In genomic region chr11:415640-416041, GRCh38 we compare ENCODE assay signal across 9 cellular contexts. TPM values are rescaled to one million over a fixed set of nuclear protein-coding genes. Genes with fewer than 3 reads are reported as not detected.
DNase-seq lines count a peak whose midpoint lies in the region; ATAC-seq and TF ChIP-seq lines count a peak whose summit lies in the region.
"Had no signal": no experiment of that assay in that cellular context is flagged by ENCODE, and none has a peak within 500 bp of the region (broad histone marks: within the 10 kb centered on the region; RNA-seq: fewer than 3 reads in every experiment).

No MANE protein-coding gene starts in this region.

- no peak overlapping the region for H3K18ac ChIP-seq in IMR-90 (ENCODE audit: low read depth, low read length)

- no peak for TF ChIP-seq RAD21 in IMR-90 (IDR thresholded peaks at IDR 0.05; ENCODE audit: low read length)

- no peak overlapping the region; the same call in 1 of the 2 replicates for H3K4ac ChIP-seq in IMR-90 (ENCODE audit: low read depth, low read length)

- H2BK20ac ChIP-seq in IMR-90 (ENCODE audit: low read depth, low read length) = 0 out of 2 replicates have a peak overlapping the region, but pooled peaks have one; percentile 7

- H3K9me1 ChIP-seq in IMR-90 (ENCODE audit: insufficient read depth, low read length) = 0 out of 2 replicates have a peak, but pooled peaks cover 5% of the 10 kb centered on the region

- H2BK15ac ChIP-seq in IMR-90 (ENCODE audit: low read depth, low read length) = no peak overlapping the region; the same call in 2 of the 3 replicates

- no peaks in the 10 kb centered on the region for H3K9me3 Mint-ChIP-seq in activated CD4-positive, alpha-beta memory T cell treated with anti-CD3 and anti-CD28 coated beads, Interleukin-2, amount 10 ng/mL, durations not matched to agents 7 days and 5 days

- peak overlapping the region; percentile 55 for H2AK9ac ChIP-seq in IMR-90 (replicated peaks; ENCODE audit: low read depth, low read length, poor library complexity)

- no peak for DNase-seq in IMR-90
- no peak for DNase-seq in activated CD4-positive, alpha-beta memory T cell treated with anti-CD3 and anti-CD28 coated beads, Interleukin-2, amount 10 ng/mL, durations not matched to agents 7 days and 5 days
- DNase-seq in stimulated activated naive CD8-positive, alpha-beta T cell treated with anti-CD3 and anti-CD28 coated beads, Interleukin-15, Interleukin-2, amounts not matched to agents 100 U/mL and 50 U/mL, for 24 hours = peak; percentile 30
- DNase-seq in HAP-1 (ENCODE audit: low spot score in 2 of 2) = no peak
- DNase-seq: midbrain had no signal

- H3K9me3 ChIP-seq in IMR-90 (ENCODE audit: control insufficient read depth, insufficient read depth, low read length) = no peaks in the 10 kb centered on the region
- no peaks in the 10 kb centered on the region for H3K9me3 ChIP-seq in iPS-20b (ENCODE audit: insufficient read depth, low read depth, low read length)
- no peaks in the 10 kb centered on the region for H3K9me3 ChIP-seq in HAP-1

- peaks cover 36% of the 10 kb centered on the region for H3K27me3 ChIP-seq in IMR-90 (ENCODE audit: control insufficient read depth, insufficient read depth, low read length)
- H3K27me3 ChIP-seq in iPS-20b (ENCODE audit: insufficient read depth, low read length) = peaks cover 47% of the 10 kb centered on the region
- peaks cover 27% of the 10 kb centered on the region for H3K27me3 ChIP-seq in HAP-1 (ENCODE audit: low read depth)

- no TSS peak for BruUV-seq in IMR-90 (replicated peaks; lab: Mats Ljungman, UMichigan)

- no peaks in the 10 kb centered on the region for H3K79me1 ChIP-seq in IMR-90 (ENCODE audit: low read depth in 1 of 2, low read length in 2 of 2)

- H4K5ac ChIP-seq in IMR-90 (ENCODE audit: low read depth, low read length) = no peak overlapping the region

- no peak overlapping the region for H3K14ac ChIP-seq in IMR-90 (replicated peaks; ENCODE audit: low read depth, low read length)

- WGBS in IMR-90 (ENCODE audit: extremely low coverage in 2 of 2, insufficient read length in 1 of 2), 2 experiments = 83% methylated on average over 1 of the region's 5 CpGs; no CpG with 5 or more reads in 1 of the 2 experiments

- peak overlapping the region; percentile 48; the same call in 1 of the 2 replicates for H2BK120ac ChIP-seq in IMR-90 (ENCODE audit: low read depth, low read length)

- no peak overlapping the region for H3K9ac ChIP-seq in IMR-90 (ENCODE audit: low read depth, low read length)
- no peak overlapping the region; the same call in 1 of the 2 replicates for H3K9ac ChIP-seq in iPS-20b (ENCODE audit: low read depth, low read length)

- H3K4me3 ChIP-seq in IMR-90 (ENCODE audit: insufficient read depth, low read depth, low read length) (no peak overlapping the region), iPS-20b (ENCODE audit: low read length) (peak overlapping the region; percentile 66; the same call in 1 of the 2 replicates), HAP-1 (no peak overlapping the region)

- H3K4me2 ChIP-seq in IMR-90 (ENCODE audit: low read depth, low read length) = no peak overlapping the region

- H3K4me1 ChIP-seq in IMR-90 (ENCODE audit: control insufficient read depth, insufficient read depth, low read length) (peaks cover 14% of the 10 kb centered on the region), iPS-20b (ENCODE audit: insufficient read depth, low read length) (no peaks in the 10 kb centered on the region), HAP-1 (no peaks in the 10 kb centered on the region)

- dilution Hi-C loops in IMR-90 (cut with HindIII; ENCODE audit: low sequenced_read_pairs, unreplicated experiment) = no loop called here

- ATAC-seq in IMR-90 (ENCODE audit: low read depth) = no peak
- ATAC-seq in stimulated activated naive CD8-positive, alpha-beta T cell treated with anti-CD3 and anti-CD28 coated beads, Interleukin-15, Interleukin-2, amounts not matched to agents 100 U/mL and 50 U/mL, for 24 hours = no peak
- no peak for ATAC-seq in HG03196 (IDR thresholded peaks at IDR 0.05; ENCODE audit: unreplicated experiment)
- no peak for ATAC-seq in HG02610 (IDR thresholded peaks at IDR 0.05; ENCODE audit: unreplicated experiment)
- ATAC-seq in HG02840 (IDR thresholded peaks at IDR 0.05; ENCODE audit: low FRiP score, unreplicated experiment) = no peak

- H3K56ac ChIP-seq in IMR-90 (ENCODE audit: extremely low read depth, insufficient read depth, low read length) = no peak overlapping the region

- H3K36me3 Mint-ChIP-seq in activated CD4-positive, alpha-beta memory T cell treated with anti-CD3 and anti-CD28 coated beads, Interleukin-2, amount 10 ng/mL, durations not matched to agents 7 days and 5 days (ENCODE audit: low read depth) = peaks cover 22% of the 10 kb centered on the region

- peak overlapping the region; percentile 26 for H2AFZ ChIP-seq in IMR-90 (replicated peaks; ENCODE audit: low read length, poor library complexity)

- CTCF ChIA-PET in IMR-90 (lab: Yijun Ruan, JAX) = interaction anchor here (0.9 kb wide), 1 partner anchor 33 kb away, joined by 3 read pairs; no protein-coding TSS in a partner anchor
- CTCF ChIA-PET in activated CD4-positive, alpha-beta memory T cell treated with anti-CD3 and anti-CD28 coated beads, Interleukin-2, amount 10 ng/mL, durations not matched to agents 7 days and 5 days (lab: Charles Lee) = interaction anchor here (0.9 to 3.7 kb wide), 8 partner anchors 8 to 208 kb away, joined by 3 to 62 read pairs (median 4); partner anchors contain the start of genes BET1L, PHRF1, PTDSS2 and RIC8A

- H3K36me3 ChIP-seq in IMR-90 (ENCODE audit: control insufficient read depth, insufficient read depth, low read length) (no peaks in the 10 kb centered on the region), iPS-20b (ENCODE audit: insufficient read depth, low read depth, low read length) (no peaks in the 10 kb centered on the region), HAP-1 (replicated peaks) (no peaks in the 10 kb centered on the region)

- peak overlapping the region; percentile 60; the same call in 1 of the 2 replicates for H2AK5ac ChIP-seq in IMR-90 (ENCODE audit: low read depth, low read length)

- no peaks in the 10 kb centered on the region for H3K27me3 Mint-ChIP-seq in activated CD4-positive, alpha-beta memory T cell treated with anti-CD3 and anti-CD28 coated beads, Interleukin-2, amount 10 ng/mL, durations not matched to agents 7 days and 5 days

- POLR2A ChIA-PET in IMR-90 (lab: Charles Lee; ENCODE audit: unreplicated experiment) = no interaction called here
- POLR2A ChIA-PET in activated CD4-positive, alpha-beta memory T cell treated with anti-CD3 and anti-CD28 coated beads, Interleukin-2, amount 10 ng/mL, durations not matched to agents 7 days and 5 days (lab: Charles Lee) = interaction anchor here (0.7 to 6.7 kb wide), 16 partner anchors 9 to 208 kb away, joined by 3 to 102 read pairs (median 6); partner anchors contain the start of genes ANO9, BET1L, PSMD13 and PTDSS2

- H3K23ac ChIP-seq in IMR-90 (ENCODE audit: low read depth, low read length) = no peak overlapping the region

- H4K91ac ChIP-seq in IMR-90 (ENCODE audit: insufficient read depth, low read depth, low read length) = no peak overlapping the region

- no peak for TF ChIP-seq CTCF in IMR-90 (conservative IDR thresholded peaks at IDR 0.05; ENCODE audit: low read depth, low read length)

- peaks cover 30% of the 10 kb centered on the region for H3K4me1 Mint-ChIP-seq in activated CD4-positive, alpha-beta memory T cell treated with anti-CD3 and anti-CD28 coated beads, Interleukin-2, amount 10 ng/mL, durations not matched to agents 7 days and 5 days

- H2BK5ac ChIP-seq in IMR-90 (ENCODE audit: low read depth, low read length, poor library complexity, severe bottlenecking) = peak overlapping the region; percentile 44

- no peaks in the 10 kb centered on the region for H4K20me1 ChIP-seq in IMR-90 (ENCODE audit: insufficient read depth, low read length)

- H3K4me3 Mint-ChIP-seq in activated CD4-positive, alpha-beta memory T cell treated with anti-CD3 and anti-CD28 coated beads, Interleukin-2, amount 10 ng/mL, durations not matched to agents 7 days and 5 days = peak overlapping the region; percentile 99

- peak overlapping the region; percentile 91 for H3K27ac Mint-ChIP-seq in activated CD4-positive, alpha-beta memory T cell treated with anti-CD3 and anti-CD28 coated beads, Interleukin-2, amount 10 ng/mL, durations not matched to agents 7 days and 5 days

- intact Hi-C loops in IMR-90 (cut with micrococcal nuclease) = no loop called here

- H3K27ac ChIP-seq in IMR-90 (ENCODE audit: insufficient read depth, low read length) (no peak overlapping the region), iPS-20b (ENCODE audit: low read length) (no peak overlapping the region)

- in situ Hi-C loops in IMR-90 (cut with MboI; ENCODE audit: low sequenced_read_pairs) = no loop called here
- in situ Hi-C loops in HAP-1 (cut with MboI; ENCODE audit: low sequenced_read_pairs) = no loop called here

- 0 out of 4 replicates have a peak overlapping the region, but pooled peaks of 1 of the 2 experiments have one; percentile 25 for H4K8ac ChIP-seq in IMR-90 (ENCODE audit: low read depth in 2 of 2, low read length in 2 of 2)

- no peak for TF ChIP-seq POLR2A in IMR-90 (IDR thresholded peaks at IDR 0.05; ENCODE audit: low read depth, low read length)

RNA-seq across cellular contexts. Expression of gene SIGIRR, which starts 0.8 kb away (rescaled TPM):
- total RNA-seq in IMR-90 (2012; rRNA removed) = 9.4 and 10.9 TPM in 2 replicates
- polyA plus RNA-seq in IMR-90 (2012; rRNA removed) = 27.6 and 33.8 TPM in 2 replicates
- 42.2 and 46.1 TPM in 2 replicates for polyA plus RNA-seq in IMR-90 (2012; cell fraction: cytosol; rRNA removed)
- polyA plus RNA-seq in IMR-90 (2012; cell fraction: nucleus; rRNA removed; ENCODE audit: low replicate concordance) = 45.4 and 109 TPM in 2 replicates
- total RNA-seq in activated CD4-positive, alpha-beta memory T cell treated with anti-CD3 and anti-CD28 coated beads, Interleukin-2, amount 10 ng/mL, durations not matched to agents 7 days and 5 days = 100 to 1,000 TPM; 170 to 178 TPM

RNA-seq across cellular contexts. Expression of gene PKP3, which starts 21.6 kb away (rescaled TPM):
- 1.4 and 2.2 TPM in 2 replicates for total RNA-seq in IMR-90 (2012; rRNA removed)
- 1.5 and 2.6 TPM in 2 replicates for polyA plus RNA-seq in IMR-90 (2012; rRNA removed)
- polyA plus RNA-seq in IMR-90 (2012; cell fraction: cytosol; rRNA removed) = 2.0 TPM in 2 replicates
- 2.4 and 8.5 TPM in 2 replicates for polyA plus RNA-seq in IMR-90 (2012; cell fraction: nucleus; rRNA removed; ENCODE audit: low replicate concordance)
- not detected for total RNA-seq in activated CD4-positive, alpha-beta memory T cell treated with anti-CD3 and anti-CD28 coated beads, Interleukin-2, amount 10 ng/mL, durations not matched to agents 7 days and 5 days

RNA-seq across cellular contexts. Expression of gene ANO9, which starts 26.2 kb away (rescaled TPM):
- total RNA-seq in IMR-90 (2012; rRNA removed) = not detected in 2 replicates
- polyA plus RNA-seq in IMR-90 (2012; rRNA removed) = not detected in 2 replicates
- polyA plus RNA-seq in IMR-90 (2012; cell fraction: cytosol; rRNA removed) = 0.01 TPM in 1 of 2 replicates, not detected in the other
- polyA plus RNA-seq in IMR-90 (2012; cell fraction: nucleus; rRNA removed; ENCODE audit: low replicate concordance) = 0.18 and 0.23 TPM in 2 replicates
- total RNA-seq in activated CD4-positive, alpha-beta memory T cell treated with anti-CD3 and anti-CD28 coated beads, Interleukin-2, amount 10 ng/mL, durations not matched to agents 7 days and 5 days = 10 to 100 TPM; 69.2 to 73.5 TPM

RNA-seq across cellular contexts. Expression of gene PTDSS2, which starts 34.4 kb away (rescaled TPM):
- total RNA-seq in IMR-90 (2012; rRNA removed) = 21.4 and 23.5 TPM in 2 replicates
- polyA plus RNA-seq in IMR-90 (2012; rRNA removed) = 26.6 and 29.8 TPM in 2 replicates
- 32.6 and 35.1 TPM in 2 replicates for polyA plus RNA-seq in IMR-90 (2012; cell fraction: cytosol; rRNA removed)
- polyA plus RNA-seq in IMR-90 (2012; cell fraction: nucleus; rRNA removed; ENCODE audit: low replicate concordance) = 129 and 308 TPM in 2 replicates
- total RNA-seq in activated CD4-positive, alpha-beta memory T cell treated with anti-CD3 and anti-CD28 coated beads, Interleukin-2, amount 10 ng/mL, durations not matched to agents 7 days and 5 days = 10 to 100 TPM; 20.1 to 21.5 TPM

RNA-seq across cellular contexts. Expression of gene B4GALNT4, which starts 46.3 kb away (rescaled TPM):
- 5.2 and 6.1 TPM in 2 replicates for total RNA-seq in IMR-90 (2012; rRNA removed)
- polyA plus RNA-seq in IMR-90 (2012; rRNA removed) = 38.6 and 45.4 TPM in 2 replicates
- 23.3 and 32.7 TPM in 2 replicates for polyA plus RNA-seq in IMR-90 (2012; cell fraction: cytosol; rRNA removed)
- 324 and 637 TPM in 2 replicates for polyA plus RNA-seq in IMR-90 (2012; cell fraction: nucleus; rRNA removed; ENCODE audit: low replicate concordance)
- total RNA-seq in activated CD4-positive, alpha-beta memory T cell treated with anti-CD3 and anti-CD28 coated beads, Interleukin-2, amount 10 ng/mL, durations not matched to agents 7 days and 5 days = under 1 TPM; 0.23 to 0.53 TPM

Comparison
In these comparisons a context has a peak if more than half of its experiments do, and no peak if none do; other contexts are left out.
1. RNA of gene SIGIRR, which starts 0.8 kb away (total RNA-seq): 170 to 178 TPM in activated CD4-positive, alpha-beta memory T cell treated with anti-CD3 and anti-CD28 coated beads, Interleukin-2, amount 10 ng/mL, durations not matched to agents 7 days and 5 days; 9.4 to 10.9 TPM in IMR-90; every median in the first group is over 10 times any median in the second.
2. RNA of gene ANO9, which starts 26.2 kb away (total RNA-seq): 69.2 to 73.5 TPM in activated CD4-positive, alpha-beta memory T cell treated with anti-CD3 and anti-CD28 coated beads, Interleukin-2, amount 10 ng/mL, durations not matched to agents 7 days and 5 days; not detected in IMR-90; every median in the first group is over 10 times any median in the second.